ENCODE assay signal across 9 cellular contexts in the genomic region with DNA sequence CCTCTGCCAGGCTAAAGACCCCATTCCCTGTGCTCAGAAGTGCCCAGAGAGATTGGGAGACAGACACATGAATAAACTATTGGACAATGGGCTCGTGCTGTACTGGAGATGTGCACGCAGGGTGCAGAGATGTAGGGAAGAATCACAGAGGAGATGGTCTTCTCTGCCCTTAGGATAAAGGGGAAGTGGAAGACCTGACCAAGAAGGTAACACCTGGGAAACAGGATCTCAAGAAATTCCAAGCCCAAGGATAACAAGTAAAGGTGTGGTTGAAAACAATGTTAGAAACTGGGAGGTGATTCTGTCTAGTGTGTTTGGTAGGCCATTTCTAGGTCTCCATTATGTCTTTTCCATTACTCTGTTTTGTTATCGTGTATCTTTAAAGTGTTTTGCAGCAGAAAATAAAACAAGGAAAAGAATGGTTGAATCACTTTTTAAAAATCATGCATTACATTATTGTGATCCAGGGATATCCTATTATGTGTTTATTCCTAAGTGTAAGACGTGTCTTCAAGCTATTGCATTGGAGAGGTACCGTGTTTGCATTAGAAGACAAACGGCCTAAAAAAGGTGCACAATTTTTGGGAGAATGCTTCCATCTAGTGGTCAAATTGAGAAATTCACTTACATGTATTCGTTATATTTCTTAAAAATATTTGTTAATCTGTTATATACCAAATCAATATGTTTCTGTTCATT. TPM values are rescaled to one million over a fixed set of nuclear protein-coding genes. Genes with fewer than 3 reads are reported as not detected.
A peak's percentile ranks its signal among the peaks of the same experiment; 100 is the strongest.
DNase-seq lines count a peak whose midpoint lies in the region; ATAC-seq and TF ChIP-seq lines count a peak whose summit lies in the region.
"Had no signal": no experiment of that assay in that cellular context is flagged by ENCODE, and none has a peak within 500 bp of the region (broad histone marks: within the 10 kb centered on the region; RNA-seq: fewer than 3 reads in every experiment).

No MANE protein-coding gene starts in this region.

- H3K36me3 ChIP-seq in HCT116 (ENCODE audit: control insufficient read depth in 1 of 2, insufficient read depth in 2 of 2, low read length in 2 of 2): no peaks in the 10 kb centered on the region
- H3K36me3 ChIP-seq: BLaER1 had no signal

- intact Hi-C loops in HCT116 (cut with micrococcal nuclease): loop anchor here (1.0 to 5.0 kb wide), 6 partner anchors 717 to 1314 kb away; no protein-coding TSS in a partner anchor

- H3K27me3 ChIP-seq in HCT116 (ENCODE audit: insufficient read depth, low read length): no peaks in the 10 kb centered on the region
- H3K27me3 ChIP-seq: BLaER1 had no signal

- TF ChIP-seq POLR2A in HCT116 (IDR thresholded peaks at IDR 0.05; ENCODE audit: borderline replicate concordance, extremely low read depth, insufficient read depth, insufficient read length): no peak

- POLR2A ChIA-PET in HCT116 (lab: Charles Lee): no interaction called here

- no peaks in the 10 kb centered on the region for H3K79me2 ChIP-seq in HCT116 (ENCODE audit: insufficient read depth, low read length)

- peak; percentile 86 for TF ChIP-seq RAD21 in HCT116 (IDR thresholded peaks at IDR 0.05; ENCODE audit: low read depth)

- DNase-seq in NCI-H524 (lab: John Stamatoyannopoulos, UW) (peak; percentile 4 to 69), NCI-H524 treated with DMSO at 0.1 percent for 48 hours (lab: John Stamatoyannopoulos, UW) (no peak), HCT116 (ENCODE audit: low read depth, low spot score) (peak; percentile 43), NCI-H1436 (lab: John Stamatoyannopoulos, UW) (peak; percentile 70), SW480 (ENCODE audit: low spot score) (peak; percentile 59), glomerular endothelial cell (ENCODE audit: extremely low read depth, low read depth, low spot score) (peak; percentile 44), superior temporal gyrus (ENCODE audit: extremely low spot score) (peak; percentile 91), ureter (ENCODE audit: low spot score) (no peak)

- H4K20me1 ChIP-seq in HCT116 (ENCODE audit: insufficient read depth): no peaks in the 10 kb centered on the region
- H4K20me1 ChIP-seq: BLaER1 had no signal

- TF ChIP-seq CTCF in HCT116 (IDR thresholded peaks at IDR 0.05 in 2 of 3, conservative IDR thresholded peaks at IDR 0.05 in 1 of 3; ENCODE audit: borderline replicate concordance in 1 of 3, insufficient read depth in 1 of 3, low read depth in 2 of 3, low read length in 2 of 3): peak; percentile 32 to 63 (median 55); a peak in 4 of 6 replicates

- no peak overlapping the region for H3K4me2 ChIP-seq in HCT116 (ENCODE audit: low read length)
- H3K4me2 ChIP-seq: BLaER1 had no signal

- CTCF ChIA-PET in HCT116 (lab: Charles Lee): interaction anchor here (0.6 to 2.4 kb wide), 9 partner anchors 13 to 1312 kb away, joined by 3 to 19 read pairs (median 4); no protein-coding TSS in a partner anchor

- H3K27ac ChIP-seq in HCT116 (ENCODE audit: low read depth, low read length): no peak overlapping the region
- H3K27ac ChIP-seq: BLaER1 had no signal

- no peaks in the 10 kb centered on the region for H3K9me3 ChIP-seq in HCT116 (ENCODE audit: control insufficient read depth in 1 of 2, insufficient read depth in 1 of 2, low read depth in 1 of 2, low read length in 2 of 2)
- H3K9me3 ChIP-seq: BLaER1 had no signal

- peak; percentile 70 for ATAC-seq in HCT116

- RAD21 ChIA-PET in HCT116 (lab: Charles Lee; ENCODE audit: low non-redundant PET in 1 of 2, low total read pairs in 2 of 2, uncharacterized antibody in 2 of 2, unreplicated experiment in 2 of 2): interaction anchor here in 1 of 2 experiments (0.6 kb wide), 1 partner anchor 1312 kb away, joined by 3 read pairs; no protein-coding TSS in a partner anchor

- H3K9me2 ChIP-seq in HCT116 (ENCODE audit: insufficient read depth): no peaks in the 10 kb centered on the region

- H3K9ac ChIP-seq in HCT116 (ENCODE audit: low read length): no peak overlapping the region
- H3K9ac ChIP-seq: BLaER1 had no signal

- H3K4me3 ChIP-seq in HCT116 (replicated peaks in 1 of 2; ENCODE audit: low read depth in 1 of 2, low read length in 2 of 2): no peak overlapping the region
- H3K4me3 ChIP-seq: BLaER1 had no signal

- no peaks in the 10 kb centered on the region for H3K4me1 ChIP-seq in HCT116 (ENCODE audit: control insufficient read depth in 1 of 2, insufficient read depth in 2 of 2, low read length in 2 of 2)
- H3K4me1 ChIP-seq: BLaER1 had no signal

- BruUV-seq in HCT116 (replicated peaks; lab: Mats Ljungman, UMichigan): no TSS peak

- H2AFZ ChIP-seq in HCT116 (ENCODE audit: low read depth, low read length, poor library complexity, severe bottlenecking): peak overlapping the region; percentile 95

TF ChIP-seq in HCT116, 20 proteins besides CTCF, POLR2A, EP300 and RAD21:
- TF ChIP-seq FOSL1 (IDR thresholded peaks at IDR 0.05; ENCODE audit: low read depth) (no peak), SRF (IDR thresholded peaks at IDR 0.05; ENCODE audit: low read depth) (no peak), JUND (IDR thresholded peaks at IDR 0.05) (no peak), EGR1 (IDR thresholded peaks at IDR 0.05; ENCODE audit: low read depth) (no peak), ELF1 (IDR thresholded peaks at IDR 0.05; ENCODE audit: borderline replicate concordance, low read depth) (no peak), EZH2phosphoT487 (IDR thresholded peaks at IDR 0.05; ENCODE audit: borderline replicate concordance) (no peak), CEBPB (IDR thresholded peaks at IDR 0.05; ENCODE audit: low read depth) (no peak)
- TF ChIP-seq, protein P1, sequence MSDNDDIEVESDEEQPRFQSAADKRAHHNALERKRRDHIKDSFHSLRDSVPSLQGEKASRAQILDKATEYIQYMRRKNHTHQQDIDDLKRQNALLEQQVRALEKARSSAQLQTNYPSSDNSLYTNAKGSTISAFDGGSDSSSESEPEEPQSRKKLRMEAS (IDR thresholded peaks at IDR 0.05): no peak
- TF ChIP-seq, protein P2, sequence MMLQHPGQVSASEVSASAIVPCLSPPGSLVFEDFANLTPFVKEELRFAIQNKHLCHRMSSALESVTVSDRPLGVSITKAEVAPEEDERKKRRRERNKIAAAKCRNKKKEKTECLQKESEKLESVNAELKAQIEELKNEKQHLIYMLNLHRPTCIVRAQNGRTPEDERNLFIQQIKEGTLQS (IDR thresholded peaks at IDR 0.05): no peak

RNA-seq across cellular contexts. Expression of a gene that starts 40.8 kb away (rescaled TPM):
- total RNA-seq in HCT116 (2021; ENCODE audit: unreplicated experiment) (46.7 TPM), glomerular endothelial cell (23.3 and 31.3 TPM in 2 replicates), ureter (65.6 TPM)
- 25.1 and 30.2 TPM in 2 replicates for polyA plus RNA-seq in HCT116 (2012)

Comparison
In these comparisons a context has a peak if more than half of its experiments do, and no peak if none do; other contexts are left out.
1. DNase-seq: peak in NCI-H524 (2 of 2), HCT116 (single experiment), NCI-H1436 (single experiment), SW480 (single experiment), glomerular endothelial cell (single experiment) and superior temporal gyrus (single experiment); none in NCI-H524 treated with DMSO at 0.1 percent for 48 hours (single experiment) and ureter (single experiment).